ENCODE assay signal across 1 cellular context in genomic region chr15:90994417-90995311, GRCh38.
TF ChIP-seq lines count a peak whose summit lies in the region.

Gene PRC1 (minus strand): TSS chr15:90994535. CDS start chr15:90994417, 118 bp downstream.

TF ChIP-seq in HepG2, 621 proteins besides CTCF, POLR2A, EP300 and RAD21 (continued from another document and continues in another):
- TF ChIP-seq ZBTB37 (CRISPR knock-in tag; IDR thresholded peaks at IDR 0.05) (no peak), HNRNPL (IDR thresholded peaks at IDR 0.05; ENCODE audit: low read depth, low read length) (0 out of 2 replicates have a peak, but pooled peaks have one; percentile 57), ZNF296 (CRISPR knock-in tag; conservative IDR thresholded peaks at IDR 0.05) (no peak), POGK (CRISPR knock-in tag; conservative IDR thresholded peaks at IDR 0.05) (peak; percentile 76), ZNF362 (CRISPR knock-in tag; IDR thresholded peaks at IDR 0.05; ENCODE audit: borderline replicate concordance) (peak; percentile 32; the same call in 1 of the 2 replicates), NFIB (CRISPR knock-in tag; IDR thresholded peaks at IDR 0.05; ENCODE audit: borderline replicate concordance) (no peak), HNRNPK (IDR thresholded peaks at IDR 0.05; ENCODE audit: low read depth, low read length, poor library complexity, severe bottlenecking) (peak; percentile 33), BCL6 (CRISPR knock-in tag; IDR thresholded peaks at IDR 0.05) (peak; percentile 15; the same call in 1 of the 2 replicates), SNAPC5 (CRISPR knock-in tag; IDR thresholded peaks at IDR 0.05; ENCODE audit: borderline replicate concordance) (no peak), HOXA7 (CRISPR knock-in tag; IDR thresholded peaks at IDR 0.05) (0 out of 2 replicates have a peak, but pooled peaks have one; percentile 36), MAX (IDR thresholded peaks at IDR 0.05) (peak; percentile 75; the same call in 1 of the 2 replicates), ATRX (CRISPR knock-in tag; IDR thresholded peaks at IDR 0.05; ENCODE audit: borderline replicate concordance) (no peak), EED (CRISPR knock-in tag; IDR thresholded peaks at IDR 0.05) (no peak), ZNF83 (CRISPR knock-in tag; IDR thresholded peaks at IDR 0.05; ENCODE audit: borderline replicate concordance) (0 out of 2 replicates have a peak, but pooled peaks have one; percentile 55), ZBTB21 (CRISPR knock-in tag; IDR thresholded peaks at IDR 0.05) (peak; percentile 61), MTERF4 (CRISPR knock-in tag; IDR thresholded peaks at IDR 0.05) (0 out of 2 replicates have a peak, but pooled peaks have one; percentile 49), ZNF101 (CRISPR knock-in tag; IDR thresholded peaks at IDR 0.05; ENCODE audit: borderline replicate concordance, low read depth) (0 out of 2 replicates have a peak, but pooled peaks have one; percentile 49), FOXP4 (CRISPR knock-in tag; IDR thresholded peaks at IDR 0.05) (0 out of 2 replicates have a peak, but pooled peaks have one; percentile 18), ZBTB1 (CRISPR knock-in tag; IDR thresholded peaks at IDR 0.05; ENCODE audit: borderline replicate concordance) (peak; percentile 93; the same call in 1 of the 2 replicates), PPARG (CRISPR knock-in tag; conservative IDR thresholded peaks at IDR 0.05) (no peak), STAT5B (CRISPR knock-in tag; IDR thresholded peaks at IDR 0.05) (no peak), GABPA (IDR thresholded peaks at IDR 0.05; ENCODE audit: low read depth, low read length) (no peak), GABPA (CRISPR knock-in tag; IDR thresholded peaks at IDR 0.05; ENCODE audit: low read depth) (peak; percentile 61), ZNF431 (CRISPR knock-in tag; IDR thresholded peaks at IDR 0.05; ENCODE audit: borderline replicate concordance, low read depth) (peak; percentile 84; the same call in 1 of the 2 replicates), RBM39 (IDR thresholded peaks at IDR 0.05; ENCODE audit: low read depth, low read length, poor library complexity, severe bottlenecking) (peak; percentile 43), SRSF1 (optimal IDR thresholded peaks at IDR 0.05; ENCODE audit: low read depth, low read length) (peak; percentile 84), SYNCRIP (IDR thresholded peaks at IDR 0.05; ENCODE audit: insufficient read depth, low read depth, low read length) (no peak), ZNF780A (CRISPR knock-in tag; IDR thresholded peaks at IDR 0.05) (peak; percentile 52; the same call in 1 of the 2 replicates), ASH2L (IDR thresholded peaks at IDR 0.05; ENCODE audit: insufficient read length, low read depth, low read length) (peak; percentile 88), MTF1 (CRISPR knock-in tag; IDR thresholded peaks at IDR 0.05) (no peak), TFDP2 (CRISPR knock-in tag; IDR thresholded peaks at IDR 0.05) (peak; percentile 99), MED8 (CRISPR knock-in tag; IDR thresholded peaks at IDR 0.05; ENCODE audit: insufficient replicate concordance) (peak; percentile 68), ZNF232 (CRISPR knock-in tag; IDR thresholded peaks at IDR 0.05; ENCODE audit: borderline replicate concordance) (peak; percentile 56; the same call in 1 of the 2 replicates), ARNTL (CRISPR knock-in tag; IDR thresholded peaks at IDR 0.05) (peak; percentile 65), NKX3-1 (CRISPR knock-in tag; IDR thresholded peaks at IDR 0.05) (peak; percentile 77; the same call in 1 of the 2 replicates), ATF3 (CRISPR knock-in tag; IDR thresholded peaks at IDR 0.05) (peak; percentile 77), CCAR2 (optimal IDR thresholded peaks at IDR 0.05; ENCODE audit: low read depth, low read length) (no peak)
- TF ChIP-seq, protein P1, sequence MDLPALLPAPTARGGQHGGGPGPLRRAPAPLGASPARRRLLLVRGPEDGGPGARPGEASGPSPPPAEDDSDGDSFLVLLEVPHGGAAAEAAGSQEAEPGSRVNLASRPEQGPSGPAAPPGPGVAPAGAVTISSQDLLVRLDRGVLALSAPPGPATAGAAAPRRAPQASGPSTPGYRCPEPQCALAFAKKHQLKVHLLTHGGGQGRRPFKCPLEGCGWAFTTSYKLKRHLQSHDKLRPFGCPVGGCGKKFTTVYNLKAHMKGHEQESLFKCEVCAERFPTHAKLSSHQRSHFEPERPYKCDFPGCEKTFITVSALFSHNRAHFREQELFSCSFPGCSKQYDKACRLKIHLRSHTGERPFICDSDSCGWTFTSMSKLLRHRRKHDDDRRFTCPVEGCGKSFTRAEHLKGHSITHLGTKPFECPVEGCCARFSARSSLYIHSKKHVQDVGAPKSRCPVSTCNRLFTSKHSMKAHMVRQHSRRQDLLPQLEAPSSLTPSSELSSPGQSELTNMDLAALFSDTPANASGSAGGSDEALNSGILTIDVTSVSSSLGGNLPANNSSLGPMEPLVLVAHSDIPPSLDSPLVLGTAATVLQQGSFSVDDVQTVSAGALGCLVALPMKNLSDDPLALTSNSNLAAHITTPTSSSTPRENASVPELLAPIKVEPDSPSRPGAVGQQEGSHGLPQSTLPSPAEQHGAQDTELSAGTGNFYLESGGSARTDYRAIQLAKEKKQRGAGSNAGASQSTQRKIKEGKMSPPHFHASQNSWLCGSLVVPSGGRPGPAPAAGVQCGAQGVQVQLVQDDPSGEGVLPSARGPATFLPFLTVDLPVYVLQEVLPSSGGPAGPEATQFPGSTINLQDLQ (CRISPR knock-in tag; IDR thresholded peaks at IDR 0.05) = no peak; the same call in 1 of the 2 replicates
- TF ChIP-seq, protein P2, sequence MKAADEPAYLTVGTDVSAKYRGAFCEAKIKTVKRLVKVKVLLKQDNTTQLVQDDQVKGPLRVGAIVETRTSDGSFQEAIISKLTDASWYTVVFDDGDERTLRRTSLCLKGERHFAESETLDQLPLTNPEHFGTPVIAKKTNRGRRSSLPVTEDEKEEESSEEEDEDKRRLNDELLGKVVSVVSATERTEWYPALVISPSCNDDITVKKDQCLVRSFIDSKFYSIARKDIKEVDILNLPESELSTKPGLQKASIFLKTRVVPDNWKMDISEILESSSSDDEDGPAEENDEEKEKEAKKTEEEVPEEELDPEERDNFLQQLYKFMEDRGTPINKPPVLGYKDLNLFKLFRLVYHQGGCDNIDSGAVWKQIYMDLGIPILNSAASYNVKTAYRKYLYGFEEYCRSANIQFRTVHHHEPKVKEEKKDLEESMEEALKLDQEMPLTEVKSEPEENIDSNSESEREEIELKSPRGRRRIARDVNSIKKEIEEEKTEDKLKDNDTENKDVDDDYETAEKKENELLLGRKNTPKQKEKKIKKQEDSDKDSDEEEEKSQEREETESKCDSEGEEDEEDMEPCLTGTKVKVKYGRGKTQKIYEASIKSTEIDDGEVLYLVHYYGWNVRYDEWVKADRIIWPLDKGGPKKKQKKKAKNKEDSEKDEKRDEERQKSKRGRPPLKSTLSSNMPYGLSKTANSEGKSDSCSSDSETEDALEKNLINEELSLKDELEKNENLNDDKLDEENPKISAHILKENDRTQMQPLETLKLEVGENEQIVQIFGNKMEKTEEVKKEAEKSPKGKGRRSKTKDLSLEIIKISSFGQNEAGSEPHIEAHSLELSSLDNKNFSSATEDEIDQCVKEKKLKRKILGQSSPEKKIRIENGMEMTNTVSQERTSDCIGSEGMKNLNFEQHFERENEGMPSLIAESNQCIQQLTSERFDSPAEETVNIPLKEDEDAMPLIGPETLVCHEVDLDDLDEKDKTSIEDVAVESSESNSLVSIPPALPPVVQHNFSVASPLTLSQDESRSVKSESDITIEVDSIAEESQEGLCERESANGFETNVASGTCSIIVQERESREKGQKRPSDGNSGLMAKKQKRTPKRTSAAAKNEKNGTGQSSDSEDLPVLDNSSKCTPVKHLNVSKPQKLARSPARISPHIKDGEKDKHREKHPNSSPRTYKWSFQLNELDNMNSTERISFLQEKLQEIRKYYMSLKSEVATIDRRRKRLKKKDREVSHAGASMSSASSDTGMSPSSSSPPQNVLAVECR (CRISPR knock-in tag; IDR thresholded peaks at IDR 0.05; ENCODE audit: borderline replicate concordance) = peak; percentile 98
- TF ChIP-seq, protein P3, sequence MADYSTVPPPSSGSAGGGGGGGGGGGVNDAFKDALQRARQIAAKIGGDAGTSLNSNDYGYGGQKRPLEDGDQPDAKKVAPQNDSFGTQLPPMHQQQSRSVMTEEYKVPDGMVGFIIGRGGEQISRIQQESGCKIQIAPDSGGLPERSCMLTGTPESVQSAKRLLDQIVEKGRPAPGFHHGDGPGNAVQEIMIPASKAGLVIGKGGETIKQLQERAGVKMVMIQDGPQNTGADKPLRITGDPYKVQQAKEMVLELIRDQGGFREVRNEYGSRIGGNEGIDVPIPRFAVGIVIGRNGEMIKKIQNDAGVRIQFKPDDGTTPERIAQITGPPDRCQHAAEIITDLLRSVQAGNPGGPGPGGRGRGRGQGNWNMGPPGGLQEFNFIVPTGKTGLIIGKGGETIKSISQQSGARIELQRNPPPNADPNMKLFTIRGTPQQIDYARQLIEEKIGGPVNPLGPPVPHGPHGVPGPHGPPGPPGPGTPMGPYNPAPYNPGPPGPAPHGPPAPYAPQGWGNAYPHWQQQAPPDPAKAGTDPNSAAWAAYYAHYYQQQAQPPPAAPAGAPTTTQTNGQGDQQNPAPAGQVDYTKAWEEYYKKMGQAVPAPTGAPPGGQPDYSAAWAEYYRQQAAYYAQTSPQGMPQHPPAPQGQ (CRISPR knock-in tag; IDR thresholded peaks at IDR 0.05; ENCODE audit: borderline replicate concordance) = no peak
